ENCODE assay signal across 9 cellular contexts in genomic region chr3:175358935-175359334, GRCh38.
"Had no signal": no experiment of that assay in that cellular context is flagged by ENCODE, and none has a peak within 500 bp of the region (broad histone marks: within the 10 kb centered on the region; RNA-seq: fewer than 3 reads in every experiment).

No MANE protein-coding gene starts in this region.

- H3K9ac ChIP-seq: GM23248, KMS-11 had no signal

- FAIRE-seq: H54 had no signal

- H3K4me3 ChIP-seq: GM23248 had no signal

- H2AFZ ChIP-seq: GM23248 had no signal

- DNase-seq: GM23248, GOT3, H9, HCEC 1CT, Karpas-422, KBM-7 had no signal

- H3K4me2 ChIP-seq: KMS-11 had no signal

- H3K27ac ChIP-seq: GM23248, HL-60, KMS-11 had no signal
